Comparison of ENCODE assay signal across 13 cellular contexts in the genomic region with DNA sequence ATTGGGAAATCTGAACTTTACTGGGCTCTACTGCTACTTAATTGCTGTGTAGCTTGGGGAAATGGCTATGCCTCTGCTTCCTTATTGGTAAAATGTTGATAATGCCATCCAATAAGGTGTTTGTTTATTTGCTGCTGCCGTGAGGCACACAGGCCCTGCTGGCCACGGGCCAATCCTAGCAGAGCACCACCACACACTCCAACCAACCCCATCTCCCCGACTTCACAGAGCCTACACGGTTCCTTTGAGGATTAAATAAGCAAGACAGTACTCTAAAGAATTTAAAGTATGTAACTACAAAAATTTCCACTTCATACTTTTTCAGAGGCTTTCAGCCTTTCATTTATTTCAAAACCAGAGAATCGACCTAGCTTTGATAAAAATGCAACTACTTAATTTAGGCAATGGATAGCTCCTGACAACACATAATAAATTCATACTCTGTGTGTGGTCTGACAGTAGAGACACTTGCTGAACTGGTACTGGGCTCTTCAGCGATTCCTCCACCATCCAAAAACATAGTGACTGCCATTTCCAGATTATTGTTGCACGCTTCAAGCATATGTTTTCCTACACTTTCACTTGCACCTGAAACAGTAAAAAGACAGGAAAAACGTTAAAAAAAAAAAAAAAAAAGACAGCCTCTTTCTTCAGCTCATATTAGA. TPM values are rescaled to one million over a fixed set of nuclear protein-coding genes. Genes with fewer than 3 reads are reported as not detected.
DNase-seq lines count a peak whose midpoint lies in the region; ATAC-seq and TF ChIP-seq lines count a peak whose summit lies in the region.
"Had no signal": no experiment of that assay in that cellular context is flagged by ENCODE, and none has a peak within 500 bp of the region (broad histone marks: within the 10 kb centered on the region; RNA-seq: fewer than 3 reads in every experiment).

No MANE protein-coding gene starts in this region.

- DNase-seq in NCI-H2029 (lab: John Stamatoyannopoulos, UW) (peak; percentile 35), NCI-H2029 treated with DMSO at 0.1 percent for 48 hours (lab: John Stamatoyannopoulos, UW) (no peak), SJCRH30 (peak; percentile 63 to 64), fibroblast of peridontal ligament (ENCODE audit: extremely low read depth) (peak; percentile 67), smooth muscle cell (lab: John Stamatoyannopoulos, UW; ENCODE audit: unreplicated experiment) (no peak), NCI-H2227 (lab: John Stamatoyannopoulos, UW; ENCODE audit: unreplicated experiment) (no peak)
- DNase-seq: activated CD4-positive, alpha-beta memory T cell treated with anti-CD3 and anti-CD28 coated beads for 36 hours; activated naive CD4-positive, alpha-beta T cell treated with anti-CD3 and anti-CD28 coated beads, Interleukin-2, amount 50 U/mL, for 16 hours; heart right ventricle; mammary epithelial cell; NCI-H1417 treated with DMSO at 0.1 percent for 48 hours had no signal

- H3K9ac ChIP-seq in smooth muscle cell (ENCODE audit: low read depth) = no peak overlapping the region

- H2AFZ ChIP-seq in smooth muscle cell (ENCODE audit: low read depth) = no peak overlapping the region

- H3K36me3 ChIP-seq in SJCRH30 = peaks cover 29% of the 10 kb centered on the region
- no peaks in the 10 kb centered on the region for H3K36me3 ChIP-seq in smooth muscle cell (ENCODE audit: low read depth)

- WGBS in smooth muscle cell (ENCODE audit: low lambda C conversion rate) = 54% methylated on average over 8 of the region's 8 CpGs

- no peaks in the 10 kb centered on the region for H3K27me3 ChIP-seq in SJCRH30
- no peaks in the 10 kb centered on the region for H3K27me3 ChIP-seq in smooth muscle cell (ENCODE audit: low read depth)
- H3K27me3 ChIP-seq: heart right ventricle had no signal

- H4K20me1 ChIP-seq in smooth muscle cell (ENCODE audit: low read depth) = peaks cover 99% of the 10 kb centered on the region

- ATAC-seq in HG03432 (IDR thresholded peaks at IDR 0.05; ENCODE audit: unreplicated experiment) (no peak), GM21737 (IDR thresholded peaks at IDR 0.05; ENCODE audit: unreplicated experiment) (no peak)

- peaks cover 16% of the 10 kb centered on the region for H3F3A ChIP-seq in smooth muscle cell (ENCODE audit: low read depth)

- H3K4me2 ChIP-seq in smooth muscle cell = peak overlapping the region; percentile 45

- peaks cover 95% of the 10 kb centered on the region for H3K79me2 ChIP-seq in smooth muscle cell (ENCODE audit: low read depth)

- no peak overlapping the region; the same call in 1 of the 2 replicates for H3K4me3 ChIP-seq in SJCRH30
- H3K4me3 ChIP-seq in smooth muscle cell = no peak overlapping the region
- H3K4me3 ChIP-seq: heart right ventricle had no signal

- H3K4me1 ChIP-seq in SJCRH30 = peaks cover 10% of the 10 kb centered on the region
- H3K4me1 ChIP-seq in smooth muscle cell (ENCODE audit: low read depth) = peaks cover 5% of the 10 kb centered on the region

- H3K9me3 ChIP-seq in SJCRH30 (replicated peaks) (peaks cover 8% of the 10 kb centered on the region), smooth muscle cell (replicated peaks; ENCODE audit: low read depth) (no peaks in the 10 kb centered on the region)

- TF ChIP-seq CTCF in smooth muscle cell (IDR thresholded peaks at IDR 0.05; ENCODE audit: borderline replicate concordance, insufficient read depth, poor library complexity, severe bottlenecking) = no peak

- H3K27ac ChIP-seq in SJCRH30 (no peak overlapping the region), smooth muscle cell (ENCODE audit: low read depth) (peak overlapping the region; percentile 24)
- H3K27ac ChIP-seq: heart right ventricle had no signal

RNA-seq across cellular contexts. Expression of a gene that starts 25.3 kb away (rescaled TPM):
- 28.9 and 32.4 TPM in 2 replicates for total RNA-seq in SJCRH30 (2014; rRNA removed; shearing (Covaris generic))
- total RNA-seq in smooth muscle cell = 26.5 and 32.2 TPM in 2 replicates
- 26.7 and 27.7 TPM in 2 replicates for polyA plus RNA-seq in smooth muscle cell

Comparison
In these comparisons a context has a peak if more than half of its experiments do, and no peak if none do; other contexts are left out.
1. DNase-seq: peak in NCI-H2029 (single experiment), SJCRH30 (2 of 2) and fibroblast of peridontal ligament (single experiment); none in NCI-H2029 treated with DMSO at 0.1 percent for 48 hours (single experiment), smooth muscle cell (single experiment) and NCI-H2227 (single experiment).